18 cellular contexts compared by ENCODE assay signal in genomic region chr12:76259071-76259470, GRCh38.
DNase-seq lines count a peak whose midpoint lies in the region; ATAC-seq and TF ChIP-seq lines count a peak whose summit lies in the region.
"Had no signal": no experiment of that assay in that cellular context is flagged by ENCODE, and none has a peak within 500 bp of the region (broad histone marks: within the 10 kb centered on the region; RNA-seq: fewer than 3 reads in every experiment).

No MANE protein-coding gene starts in this region.

- no peaks in the 10 kb centered on the region for H3K9me2 ChIP-seq in SK-N-SH

- peaks cover 10% of the 10 kb centered on the region; the same call in 1 of the 2 replicates for H3K9me3 ChIP-seq in SK-N-SH
- H3K9me3 ChIP-seq: uterus had no signal

- ATAC-seq in HG03280 (IDR thresholded peaks at IDR 0.05; ENCODE audit: unreplicated experiment) = no peak
- ATAC-seq: effector memory CD8-positive, alpha-beta T cell had no signal

- H3K4me1 ChIP-seq in SK-N-SH (ENCODE audit: control insufficient read depth in 1 of 2, insufficient read depth in 2 of 2, low read depth in 1 of 2, low read length in 1 of 2) = peaks cover 0 to 25% of the 10 kb centered on the region in 2 experiments; a peak in 2 of 4 replicates
- H3K4me1 ChIP-seq: parathyroid adenoma, uterus had no signal

- peaks cover 0 to 12% of the 10 kb centered on the region in 2 experiments for H3K36me3 ChIP-seq in SK-N-SH (replicated peaks in 1 of 2; ENCODE audit: control insufficient read depth in 1 of 2, insufficient read depth in 2 of 2, low read length in 1 of 2)
- H3K36me3 ChIP-seq: uterus had no signal

- TF ChIP-seq CTCF in AG10803 (conservative IDR thresholded peaks at IDR 0.05; ENCODE audit: low read length) = no peak
- TF ChIP-seq CTCF in SK-N-SH (IDR thresholded peaks at IDR 0.05) = no peak
- no peak for TF ChIP-seq CTCF in fibroblast of mammary gland (conservative IDR thresholded peaks at IDR 0.05; ENCODE audit: control insufficient read depth, insufficient read depth, low read depth, low read length)
- no peak for TF ChIP-seq CTCF in osteocyte (IDR thresholded peaks at IDR 0.05)

- no peaks in the 10 kb centered on the region for H3K27me3 ChIP-seq in SK-N-SH (ENCODE audit: insufficient read depth)
- H3K27me3 ChIP-seq: uterus had no signal

- no peak for TF ChIP-seq EP300 in SK-N-SH (IDR thresholded peaks at IDR 0.05; ENCODE audit: borderline replicate concordance in 1 of 2, low read depth in 1 of 2, low read length in 1 of 2)

- no peak for TF ChIP-seq RAD21 in SK-N-SH (IDR thresholded peaks at IDR 0.05; ENCODE audit: low read length)

- H2AFZ ChIP-seq in SK-N-SH (ENCODE audit: low read depth) = peak overlapping the region; percentile 47
- H2AFZ ChIP-seq: parathyroid adenoma had no signal

- peaks cover 40% of the 10 kb centered on the region for H3K79me2 ChIP-seq in SK-N-SH (ENCODE audit: insufficient read depth)
- H3K79me2 ChIP-seq: parathyroid adenoma had no signal

- H3K4me1 Mint-ChIP-seq in osteocyte (ENCODE audit: unreplicated experiment) = peaks cover 30% of the 10 kb centered on the region

- H3K4me2 ChIP-seq in SK-N-SH = peak overlapping the region; percentile 84

- H3K9me3 Mint-ChIP-seq in osteocyte (ENCODE audit: unreplicated experiment) = peaks cover 8% of the 10 kb centered on the region
- H3K9me3 Mint-ChIP-seq: activated T-helper 1 cell treated with anti-CD3 and anti-CD28 coated beads, Interleukin-12 subunit alpha, Interleukin-12 subunit beta, Interleukin-2, Interleukin-4 antibody, amounts not matched to agents 30 ng/mL and 10 ng/mL and 1 ng/mL, durations not matched to agents 14 hours and 24 hours and 36 hours; effector memory CD8-positive, alpha-beta T cell had no signal

- no peak overlapping the region for H3K4me3 ChIP-seq in AG10803 (ENCODE audit: low read length)
- H3K4me3 ChIP-seq in SK-N-SH (ENCODE audit: low read depth in 2 of 2, low read length in 1 of 2) = no peak overlapping the region
- H3K4me3 ChIP-seq in fibroblast of mammary gland (ENCODE audit: control insufficient read depth, low read depth, low read length) = no peak overlapping the region
- H3K4me3 ChIP-seq: uterus had no signal

- H3K27ac ChIP-seq in SK-N-SH (ENCODE audit: low read depth in 2 of 2, low read length in 1 of 2) = peak overlapping the region; percentile 75 to 93; a peak in 3 of 4 replicates
- H3K27ac ChIP-seq: parathyroid adenoma, uterus had no signal

- DNase-seq in AG10803 (ENCODE audit: low read depth) (peak; percentile 45), SK-N-SH (no peak), fibroblast of mammary gland (ENCODE audit: low read depth) (peak; percentile 39), osteocyte (ENCODE audit: extremely low spot score, unreplicated experiment) (no peak), pons (ENCODE audit: low spot score) (no peak), NCI-H1417 (lab: John Stamatoyannopoulos, UW) (no peak)
- no peak for DNase-seq in activated CD8-positive, alpha-beta memory T cell treated with anti-CD3 and anti-CD28 coated beads, Interleukin-2, amount 50 U/mL, for 4 hours
- DNase-seq: activated CD4-positive, alpha-beta T cell treated with anti-CD3 and anti-CD28 coated beads for 48 hours; aorta; effector memory CD8-positive, alpha-beta T cell; hypothalamus; MM.1S; T-helper 2 cell; uterus had no signal

- no peaks in the 10 kb centered on the region for H3K27me3 Mint-ChIP-seq in osteocyte (ENCODE audit: unreplicated experiment)

- H3K27ac Mint-ChIP-seq in osteocyte (ENCODE audit: unreplicated experiment) = peak overlapping the region; percentile 92
- H3K27ac Mint-ChIP-seq: activated T-helper 1 cell treated with anti-CD3 and anti-CD28 coated beads, Interleukin-12 subunit alpha, Interleukin-12 subunit beta, Interleukin-2, Interleukin-4 antibody, amounts not matched to agents 30 ng/mL and 10 ng/mL and 1 ng/mL, durations not matched to agents 14 hours and 24 hours and 36 hours; effector memory CD8-positive, alpha-beta T cell; memory B cell had no signal

- H3K9ac ChIP-seq in SK-N-SH = peak overlapping the region; percentile 75
- H3K9ac ChIP-seq: parathyroid adenoma had no signal

- H3K36me3 Mint-ChIP-seq in osteocyte (ENCODE audit: unreplicated experiment) = no peaks in the 10 kb centered on the region
- H3K36me3 Mint-ChIP-seq: memory B cell had no signal

- H3K4me3 Mint-ChIP-seq in osteocyte (ENCODE audit: unreplicated experiment) = peak overlapping the region; percentile 4
- H3K4me3 Mint-ChIP-seq: activated T-helper 1 cell treated with anti-CD3 and anti-CD28 coated beads, Interleukin-12 subunit alpha, Interleukin-12 subunit beta, Interleukin-2, Interleukin-4 antibody, amounts not matched to agents 30 ng/mL and 10 ng/mL and 1 ng/mL, durations not matched to agents 14 hours and 24 hours and 36 hours; effector memory CD8-positive, alpha-beta T cell; memory B cell had no signal

- 68% methylated on average over 1 of the region's 1 CpG for WGBS in SK-N-SH (ENCODE audit: low lambda C conversion rate)

- H3F3A ChIP-seq in SK-N-SH (replicated peaks; ENCODE audit: insufficient read depth) = peaks cover 43% of the 10 kb centered on the region

- POLR2A ChIA-PET in SK-N-SH (lab: Yijun Ruan, JAX) = no interaction called here

- CTCF ChIA-PET in SK-N-SH (lab: Yijun Ruan, JAX) = interaction anchor here (1.5 kb wide), 1 partner anchor 196 kb away, joined by 3 read pairs; no protein-coding TSS in a partner anchor

- H4K20me1 ChIP-seq in SK-N-SH (ENCODE audit: insufficient read depth) = no peaks in the 10 kb centered on the region

TF ChIP-seq in SK-N-SH, 30 proteins besides CTCF, POLR2A, EP300 and RAD21:
- TF ChIP-seq TCF12 (IDR thresholded peaks at IDR 0.05) (peak; percentile 21; the same call in 1 of the 2 replicates), NFIC (IDR thresholded peaks at IDR 0.05; ENCODE audit: borderline replicate concordance) (no peak), ELF1 (IDR thresholded peaks at IDR 0.05) (no peak), IRF3 (IDR thresholded peaks at IDR 0.05; ENCODE audit: low read depth, low read length) (no peak), REST (IDR thresholded peaks at IDR 0.05; ENCODE audit: low read depth, low read length) (no peak)

Comparison
In these comparisons a context has a peak if more than half of its experiments do, and no peak if none do; other contexts are left out.
1. DNase-seq: peak in AG10803 (single experiment) and fibroblast of mammary gland (single experiment); none in SK-N-SH (single experiment), osteocyte (single experiment), pons (single experiment), activated CD8-positive, alpha-beta memory T cell treated with anti-CD3 and anti-CD28 coated beads, Interleukin-2, amount 50 U/mL, for 4 hours (single experiment) and NCI-H1417 (0 of 3).